Comparison of ENCODE assay signal across 34 cellular contexts in genomic region chr9:123887837-123888236, GRCh38.
"Had no signal": no experiment of that assay in that cellular context is flagged by ENCODE, and none has a peak within 500 bp of the region (broad histone marks: within the 10 kb centered on the region; RNA-seq: fewer than 3 reads in every experiment).

No MANE protein-coding gene starts in this region.

- H3K27me3 ChIP-seq: MG63 had no signal

- DNase-seq: Karpas-422, Kasumi-1, MG63, MM.1S, MV-4-11, NCI-H1048, NCI-H1092, NCI-H1092 treated with DMSO at 0.1 percent for 48 hours, NCI-H1105, NCI-H1105 treated with DMSO at 0.1 percent for 48 hours, NCI-H1417, NCI-H1417 treated with DMSO at 0.1 percent for 48 hours, NCI-H1436, NCI-H1436 treated with DMSO at 0.1 percent for 48 hours, NCI-H146, NCI-H1694, NCI-H1694 treated with DMSO at 0.1 percent for 48 hours, NCI-H187, NCI-H187 treated with DMSO at 0.1 percent for 48 hours, NCI-H1930, NCI-H2029, NCI-H2029 treated with DMSO at 0.1 percent for 48 hours, NCI-H2081, NCI-H2081 treated with DMSO at 0.1 percent for 48 hours, NCI-H2107, NCI-H2171, NCI-H2171 treated with DMSO at 0.1 percent for 48 hours, NCI-H2227 treated with DMSO at 0.1 percent for 48 hours, NCI-H226, NCI-H345, NCI-H446, NCI-H446 treated with DMSO at 0.1 percent for 48 hours, NCI-H510A, NCI-H510A treated with DMSO at 0.1 percent for 48 hours had no signal

- H3K9me3 ChIP-seq: MG63 had no signal

- H3K4me3 ChIP-seq: MG63 had no signal
